In genomic region chr2:34126279-34126678, GRCh38 we compare ENCODE assay signal across 1 cellular context.
TF ChIP-seq lines count a peak whose summit lies in the region.

No MANE protein-coding gene starts in this region.

TF ChIP-seq in HepG2, 621 proteins besides CTCF, POLR2A, EP300 and RAD21:
- TF ChIP-seq, protein P1, sequence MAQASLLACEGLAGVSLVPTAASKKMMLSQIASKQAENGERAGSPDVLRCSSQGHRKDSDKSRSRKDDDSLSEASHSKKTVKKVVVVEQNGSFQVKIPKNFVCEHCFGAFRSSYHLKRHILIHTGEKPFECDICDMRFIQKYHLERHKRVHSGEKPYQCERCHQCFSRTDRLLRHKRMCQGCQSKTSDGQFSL (CRISPR knock-in tag; IDR thresholded peaks at IDR 0.05): no peak
- TF ChIP-seq CEBPB (IDR thresholded peaks at IDR 0.05; ENCODE audit: borderline replicate concordance, low read depth, low read length): peak; percentile 57
